32 cellular contexts compared by ENCODE assay signal in genomic region chr14:30180219-30180618, GRCh38.
DNase-seq lines count a peak whose midpoint lies in the region; ATAC-seq and TF ChIP-seq lines count a peak whose summit lies in the region.
"Had no signal": no experiment of that assay in that cellular context is flagged by ENCODE, and none has a peak within 500 bp of the region (broad histone marks: within the 10 kb centered on the region; RNA-seq: fewer than 3 reads in every experiment).

No MANE protein-coding gene starts in this region.

- H3K36me3 ChIP-seq in fibroblast of lung (ENCODE audit: control insufficient read depth, insufficient read depth, low read length), result no peaks in the 10 kb centered on the region
- H3K36me3 ChIP-seq: left lung had no signal

- DNase-seq in AG10803 (ENCODE audit: low read depth) (peak; percentile 52), LHCN-M2 (ENCODE audit: low read depth) (peak; percentile 35), fibroblast of lung (ENCODE audit: low read depth in 2 of 2) (peak; percentile 15 to 57), renal cortical epithelial cell (ENCODE audit: low read depth) (peak; percentile 7), NOMO-1 treated with dmso at 0.1 percent for 144 hours (lab: John Stamatoyannopoulos, UW; ENCODE audit: unreplicated experiment) (no peak), NCI-H510A treated with DMSO at 0.1 percent for 48 hours (lab: John Stamatoyannopoulos, UW) (no peak), left lobe of liver (ENCODE audit: low spot score) (no peak)
- DNase-seq: activated CD4-positive, alpha-beta memory T cell treated with anti-CD3 and anti-CD28 coated beads for 36 hours; activated CD4-positive, CD25-positive, alpha-beta regulatory T cell treated with anti-CD3 and anti-CD28 coated beads, Interleukin-2, amount 50 U/mL, for 72 hours; activated CD8-positive, alpha-beta memory T cell treated with anti-CD3 and anti-CD28 coated beads, Interleukin-2, amount 50 U/mL, for 48 hours; anterior cingulate cortex; C1 segment of cervical spinal cord; COR-L47; DMS79; foreskin melanocyte; hippocampal formation; immature natural killer cell; KBM-7; left lung; MM.1S; naive thymus-derived CD4-positive, alpha-beta T cell; NCI-H2029 treated with DMSO at 0.1 percent for 48 hours; NCI-H2227 treated with DMSO at 0.1 percent for 48 hours; NCI-H774; nucleus accumbens; psoas muscle; stimulated activated CD4-positive, alpha-beta T cell treated with anti-CD3 and anti-CD28 coated beads, Interleukin-1b, Interleukin-23, amount 100 ng/mL, for 48 hours; trophoblast cell had no signal

- H3K9me3 ChIP-seq in fibroblast of lung (ENCODE audit: control insufficient read depth, insufficient read depth, low read depth, low read length), result no peaks in the 10 kb centered on the region
- H3K9me3 ChIP-seq: left lung, psoas muscle had no signal

- no peak overlapping the region for H3K9ac ChIP-seq in fibroblast of lung (ENCODE audit: insufficient read depth, low read length)

- H2AFZ ChIP-seq in fibroblast of lung (ENCODE audit: low read length), result no peak overlapping the region

- no peaks in the 10 kb centered on the region for H4K20me1 ChIP-seq in fibroblast of lung (ENCODE audit: control insufficient read depth, extremely low read depth, insufficient read depth, low read length)

- H3K4me3 ChIP-seq in AG10803 (ENCODE audit: low read length) (no peak overlapping the region), fibroblast of lung (replicated peaks in 1 of 4; ENCODE audit: control extremely low read depth in 1 of 4, insufficient read depth in 1 of 4, low read depth in 3 of 4, low read length in 4 of 4) (no peak overlapping the region)
- H3K4me3 ChIP-seq: left lung, psoas muscle, SK-N-MC, skin epidermis had no signal

- ATAC-seq in left lobe of liver, result no peak
- ATAC-seq in GM21367 (IDR thresholded peaks at IDR 0.05; ENCODE audit: unreplicated experiment), result no peak
- ATAC-seq: left lung; naive thymus-derived CD4-positive, alpha-beta T cell had no signal

- no peaks in the 10 kb centered on the region for H3K79me2 ChIP-seq in fibroblast of lung (ENCODE audit: control insufficient read depth, insufficient read depth, low read length)

- TF ChIP-seq CTCF in AG10803 (conservative IDR thresholded peaks at IDR 0.05; ENCODE audit: low read length), result no peak
- TF ChIP-seq CTCF in fibroblast of lung (conservative IDR thresholded peaks at IDR 0.05 in 1 of 2, IDR thresholded peaks at IDR 0.05 in 1 of 2; ENCODE audit: low read depth in 1 of 2, low read length in 2 of 2), result no peak

- no peaks in the 10 kb centered on the region for H3K27me3 ChIP-seq in fibroblast of lung (ENCODE audit: control insufficient read depth, insufficient read depth, low read length)
- H3K27me3 ChIP-seq: left lung had no signal

- H3K27ac ChIP-seq in fibroblast of lung (ENCODE audit: insufficient read depth, low read length), result no peak overlapping the region
- H3K27ac ChIP-seq: left lung, psoas muscle, RWPE1, SK-N-MC, skin epidermis had no signal

- no peak overlapping the region for H3K4me2 ChIP-seq in fibroblast of lung (ENCODE audit: extremely low read depth, insufficient read depth, low read length)

- H3K4me1 ChIP-seq in fibroblast of lung (ENCODE audit: control insufficient read depth, extremely low read depth, insufficient read depth, low read length), result no peaks in the 10 kb centered on the region
- H3K4me1 ChIP-seq: left lung, psoas muscle had no signal

Comparison
In these comparisons a context has a peak if more than half of its experiments do, and no peak if none do; other contexts are left out.
1. DNase-seq: peak in AG10803 (single experiment), LHCN-M2 (single experiment), fibroblast of lung (2 of 2) and renal cortical epithelial cell (single experiment); none in NOMO-1 treated with dmso at 0.1 percent for 144 hours (single experiment), NCI-H510A treated with DMSO at 0.1 percent for 48 hours (single experiment) and left lobe of liver (single experiment).